In genomic region chr2:182522428-182522896, GRCh38 we compare ENCODE assay signal across 10 cellular contexts.
DNase-seq lines count a peak whose midpoint lies in the region; ATAC-seq and TF ChIP-seq lines count a peak whose summit lies in the region.
"Had no signal": no experiment of that assay in that cellular context is flagged by ENCODE, and none has a peak within 500 bp of the region (broad histone marks: within the 10 kb centered on the region; RNA-seq: fewer than 3 reads in every experiment).

No MANE protein-coding gene starts in this region.

- no peak overlapping the region for H3K4me3 ChIP-seq in upper lobe of left lung

- peak; percentile 21 to 37 for ATAC-seq in upper lobe of left lung (ENCODE audit: low FRiP score in 2 of 2)
- no peak for ATAC-seq in HG02973 (IDR thresholded peaks at IDR 0.05; ENCODE audit: unreplicated experiment)

- H3K36me3 ChIP-seq in upper lobe of left lung = no peaks in the 10 kb centered on the region

- TF ChIP-seq CTCF in upper lobe of left lung (IDR thresholded peaks at IDR 0.05) = no peak

- no peaks in the 10 kb centered on the region for H3K9me3 ChIP-seq in upper lobe of left lung

- WGBS in upper lobe of left lung, 2 donors = 26 to 41% methylated on average over 4 to 6 of the region's 6 CpGs

- H3K27ac ChIP-seq in upper lobe of left lung = no peak overlapping the region

- no peak for TF ChIP-seq POLR2A in upper lobe of left lung (IDR thresholded peaks at IDR 0.05)

- no peaks in the 10 kb centered on the region for H3K27me3 ChIP-seq in upper lobe of left lung

- H3K4me1 ChIP-seq in upper lobe of left lung = no peaks in the 10 kb centered on the region

- peak; percentile 38 for DNase-seq in NCI-H345 (lab: John Stamatoyannopoulos, UW)
- DNase-seq in NCI-H345 treated with DMSO at 0.1 percent for 48 hours (lab: John Stamatoyannopoulos, UW; ENCODE audit: unreplicated experiment) = no peak
- peak; percentile 54 for DNase-seq in SHP77 treated with DMSO at 0.1 percent for 48 hours (lab: John Stamatoyannopoulos, UW)
- peak; percentile 68 for DNase-seq in inferior parietal cortex (ENCODE audit: extremely low spot score)
- DNase-seq in upper lobe of left lung = no peak
- no peak for DNase-seq in SIG-M5 (lab: John Stamatoyannopoulos, UW)
- no peak for DNase-seq in activated CD4-positive, alpha-beta T cell treated with anti-CD3 and anti-CD28 coated beads, Interleukin-2, amount 50 U/mL, for 1 hour
- DNase-seq: activated naive CD4-positive, alpha-beta T cell treated with anti-CD3 and anti-CD28 coated beads for 36 hours; stimulated activated naive CD4-positive, alpha-beta T cell had no signal

- no peak for TF ChIP-seq EP300 in upper lobe of left lung (IDR thresholded peaks at IDR 0.05)

Comparison
In these comparisons a context has a peak if more than half of its experiments do, and no peak if none do; other contexts are left out.
1. DNase-seq: peak in NCI-H345 (single experiment), SHP77 treated with DMSO at 0.1 percent for 48 hours (single experiment) and inferior parietal cortex (single experiment); none in NCI-H345 treated with DMSO at 0.1 percent for 48 hours (single experiment), upper lobe of left lung (0 of 2), SIG-M5 (single experiment) and activated CD4-positive, alpha-beta T cell treated with anti-CD3 and anti-CD28 coated beads, Interleukin-2, amount 50 U/mL, for 1 hour (single experiment).